ENCODE assay signal across 14 cellular contexts in the genomic region with DNA sequence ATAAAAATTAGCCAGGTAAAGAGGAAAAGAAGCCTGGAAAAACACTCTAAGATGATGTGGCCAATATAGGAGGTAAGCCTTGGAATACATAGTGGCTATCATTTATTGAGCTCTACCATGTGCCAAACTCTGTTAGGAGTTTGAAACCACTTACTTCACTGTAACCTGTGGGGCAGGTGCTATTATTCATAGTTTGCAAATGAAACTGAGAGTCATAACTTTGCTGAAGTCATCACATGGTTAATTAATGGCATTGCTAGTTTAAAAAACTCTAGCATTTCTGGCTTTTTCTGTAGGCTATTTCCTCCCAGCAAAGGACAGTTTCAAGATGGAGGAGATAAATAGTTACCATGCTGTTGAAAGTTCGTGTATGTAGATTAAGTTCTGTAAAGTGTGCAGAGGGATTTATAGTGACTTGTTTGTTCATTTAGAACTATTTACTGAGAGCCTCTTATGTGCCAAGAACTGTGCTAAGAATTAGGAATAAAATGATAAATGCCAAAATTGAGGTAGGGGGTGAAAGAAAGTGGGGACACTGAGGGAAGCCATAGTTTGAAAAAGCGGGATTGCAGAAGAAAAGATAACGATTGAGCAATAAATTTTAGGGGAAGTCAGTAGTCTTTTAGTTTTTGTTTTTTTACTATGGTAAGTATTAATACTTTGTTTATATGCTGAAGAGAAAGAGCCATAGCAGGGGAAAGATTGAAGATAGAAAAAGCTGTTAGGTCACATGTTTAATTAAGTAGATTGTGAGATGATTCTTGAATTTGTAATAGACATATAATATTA. TPM values are rescaled to one million over a fixed set of nuclear protein-coding genes. Genes with fewer than 3 reads are reported as not detected.
DNase-seq lines count a peak whose midpoint lies in the region; ATAC-seq and TF ChIP-seq lines count a peak whose summit lies in the region.
"Had no signal": no experiment of that assay in that cellular context is flagged by ENCODE, and none has a peak within 500 bp of the region (broad histone marks: within the 10 kb centered on the region; RNA-seq: fewer than 3 reads in every experiment).

No MANE protein-coding gene starts in this region.

- TF ChIP-seq CTCF in stomach (IDR thresholded peaks at IDR 0.05) (no peak), omental fat pad (IDR thresholded peaks at IDR 0.05) (no peak)

- DNase-seq in NOMO-1 treated with dmso at 0.1 percent for 144 hours (lab: John Stamatoyannopoulos, UW; ENCODE audit: unreplicated experiment) = peak; percentile 7
- no peak for DNase-seq in stomach
- DNase-seq in DMS 273 treated with DMSO at 0.1 percent for 48 hours (lab: John Stamatoyannopoulos, UW) = no peak
- no peak for DNase-seq in omental fat pad (ENCODE audit: low spot score)
- no peak for DNase-seq in T1000 (lab: John Stamatoyannopoulos, UW)
- DNase-seq: activated naive CD4-positive, alpha-beta T cell treated with anti-CD3 and anti-CD28 coated beads for 36 hours; GF-D8; NCI-H446; posterior cingulate gyrus; T-cell had no signal

- H3K36me3 ChIP-seq in stomach = peaks cover 0 to 16% (median 10%) of the 10 kb centered on the region in 4 donors

- no peaks in the 10 kb centered on the region for H3K27me3 ChIP-seq in stomach

- no peak for TF ChIP-seq EP300 in stomach (IDR thresholded peaks at IDR 0.05)

- TF ChIP-seq POLR2A in stomach (IDR thresholded peaks at IDR 0.05) = no peak

- intact Hi-C loops in stomach (cut with DNase I; ENCODE audit: low total_unique reads) = no loop called here

- peaks cover 0 to 8% (median 2%) of the 10 kb centered on the region in 4 donors for H3K4me1 ChIP-seq in stomach

- no peaks in the 10 kb centered on the region for H3K9me3 ChIP-seq in stomach

- WGBS in stomach, 5 donors = 79 to 87% (median 84%) methylated on average over 3 of the region's 3 CpGs

- no peak overlapping the region for H3K27ac ChIP-seq in stomach

- no peak overlapping the region for H3K4me3 ChIP-seq in stomach

- ATAC-seq in GM18511 (IDR thresholded peaks at IDR 0.05; ENCODE audit: unreplicated experiment) = peak; percentile 78
- ATAC-seq in GM19463 (IDR thresholded peaks at IDR 0.05; ENCODE audit: unreplicated experiment) = peak; percentile 91
- ATAC-seq in HG02981 (IDR thresholded peaks at IDR 0.05; ENCODE audit: unreplicated experiment) = peak; percentile 74
- ATAC-seq in omental fat pad (ENCODE audit: low FRiP score) = no peak
- ATAC-seq: left lobe of liver, T-cell had no signal

RNA-seq across cellular contexts. Expression of gene WDR70, which starts 57.2 kb away (rescaled TPM):
- total RNA-seq in stomach (100 to 1,000 TPM in 1 of 5 donors, 10 to 100 TPM in 4; 27.2 to 131 (median 49.0) TPM), omental fat pad (10 to 100 TPM; 17.4 to 37.7 (median 24.0) TPM)
- polyA plus RNA-seq in stomach = 10 to 100 TPM; 13.0 to 23.5 (median 20.7) TPM
